Comparison of ENCODE assay signal across 1 cellular context in the genomic region with DNA sequence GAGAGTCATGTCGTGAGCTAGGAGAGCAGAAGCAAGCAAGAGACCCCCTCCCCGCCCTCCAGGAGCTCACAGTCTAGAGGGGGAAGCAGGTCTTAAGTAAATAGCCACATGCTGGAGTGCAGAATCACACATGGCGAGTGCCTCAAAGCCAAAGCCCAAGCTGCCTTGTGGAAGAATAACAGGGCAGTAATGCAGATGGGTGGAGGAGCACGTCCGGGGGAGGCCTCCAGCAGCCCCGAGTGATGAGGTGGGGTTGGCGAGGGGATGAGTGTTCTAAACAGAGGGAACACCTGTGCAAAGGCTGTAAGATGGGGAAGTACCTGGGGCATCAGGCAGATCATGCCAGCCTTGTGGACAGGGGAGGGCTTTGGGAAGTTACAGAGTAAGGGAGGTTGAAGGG.
A peak's percentile ranks its signal among the peaks of the same experiment; 100 is the strongest.
TF ChIP-seq lines count a peak whose summit lies in the region.

No MANE protein-coding gene starts in this region.

TF ChIP-seq in HepG2, 621 proteins besides CTCF, POLR2A, EP300 and RAD21:
- TF ChIP-seq PHF8 (CRISPR knock-in tag; IDR thresholded peaks at IDR 0.05) = no peak
- TF ChIP-seq, protein P1, sequence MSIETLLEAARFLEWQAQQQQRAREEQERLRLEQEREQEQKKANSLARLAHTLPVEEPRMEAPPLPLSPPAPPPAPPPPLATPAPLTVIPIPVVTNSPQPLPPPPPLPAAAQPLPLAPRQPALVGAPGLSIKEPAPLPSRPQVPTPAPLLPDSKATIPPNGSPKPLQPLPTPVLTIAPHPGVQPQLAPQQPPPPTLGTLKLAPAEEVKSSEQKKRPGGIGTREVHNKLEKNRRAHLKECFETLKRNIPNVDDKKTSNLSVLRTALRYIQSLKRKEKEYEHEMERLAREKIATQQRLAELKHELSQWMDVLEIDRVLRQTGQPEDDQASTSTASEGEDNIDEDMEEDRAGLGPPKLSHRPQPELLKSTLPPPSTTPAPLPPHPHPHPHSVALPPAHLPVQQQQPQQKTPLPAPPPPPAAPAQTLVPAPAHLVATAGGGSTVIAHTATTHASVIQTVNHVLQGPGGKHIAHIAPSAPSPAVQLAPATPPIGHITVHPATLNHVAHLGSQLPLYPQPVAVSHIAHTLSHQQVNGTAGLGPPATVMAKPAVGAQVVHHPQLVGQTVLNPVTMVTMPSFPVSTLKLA (IDR thresholded peaks at IDR 0.05) = 0 out of 2 replicates have a peak, but pooled peaks have one; percentile 19
